ENCODE assay signal across 1 cellular context in genomic region chr10:13162013-13162364, GRCh38.
TF ChIP-seq lines count a peak whose summit lies in the region.

No MANE protein-coding gene starts in this region.

TF ChIP-seq in K562, 482 proteins besides CTCF, POLR2A, EP300 and RAD21 (continued from another document):
- TF ChIP-seq ZBTB40 (IDR thresholded peaks at IDR 0.05): 0 out of 2 replicates have a peak, but pooled peaks have one; percentile 11
- no peak for TF ChIP-seq ZBTB40 (CRISPR knock-in tag; IDR thresholded peaks at IDR 0.05)
TF ChIP-seq in K562: peak in this region for 1.
